In the genomic region with DNA sequence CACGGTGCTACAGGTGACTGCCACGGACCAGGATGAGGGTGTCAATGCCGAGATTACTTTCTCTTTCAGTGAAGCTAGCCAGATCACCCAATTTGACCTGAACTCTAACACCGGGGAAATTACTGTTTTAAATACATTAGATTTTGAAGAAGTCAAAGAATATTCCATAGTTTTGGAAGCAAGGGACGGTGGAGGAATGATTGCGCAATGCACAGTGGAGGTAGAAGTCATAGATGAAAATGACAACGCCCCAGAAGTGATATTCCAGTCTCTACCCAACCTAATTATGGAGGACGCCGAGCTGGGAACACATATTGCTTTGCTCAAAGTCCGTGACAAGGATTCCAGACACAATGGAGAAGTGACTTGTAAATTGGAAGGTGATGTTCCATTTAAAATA, we compare ENCODE assay signal across 1 cellular context.
A peak's percentile ranks its signal among the peaks of the same experiment; 100 is the strongest.
TF ChIP-seq lines count a peak whose summit lies in the region.

No MANE protein-coding gene starts in this region.

TF ChIP-seq in H1, 55 proteins besides CTCF, POLR2A, EP300 and RAD21:
- TF ChIP-seq BACH1 (IDR thresholded peaks at IDR 0.05; ENCODE audit: low read length) = no peak
- peak; percentile 95 for TF ChIP-seq CEBPB (IDR thresholded peaks at IDR 0.05; ENCODE audit: low read depth, low read length)
- no peak for TF ChIP-seq POLR2AphosphoS5 (IDR thresholded peaks at IDR 0.05; ENCODE audit: low read depth, low read length)
- no peak for TF ChIP-seq MAX (IDR thresholded peaks at IDR 0.05)
- TF ChIP-seq JUN (IDR thresholded peaks at IDR 0.05; ENCODE audit: low read depth, low read length) = no peak
